8 cellular contexts compared by ENCODE assay signal in genomic region chr17:82592751-82593589, GRCh38. TPM values are rescaled to one million over a fixed set of nuclear protein-coding genes. Genes with fewer than 3 reads are reported as not detected.
DNase-seq lines count a peak whose midpoint lies in the region.

No MANE protein-coding gene starts in this region.

- no peak overlapping the region for H2BK12ac ChIP-seq in neuronal stem cell (ENCODE audit: low read length)

- no peak overlapping the region for H4K8ac ChIP-seq in neuronal stem cell (ENCODE audit: low read depth, low read length)

- no peak overlapping the region for H3K4ac ChIP-seq in neuronal stem cell (ENCODE audit: low read length)

- no peak overlapping the region for H3K14ac ChIP-seq in neuronal stem cell (ENCODE audit: low read length)

- no peak overlapping the region for H2AFZ ChIP-seq in neuronal stem cell (ENCODE audit: low read length)

- peak; percentile 59 for DNase-seq in AG20443 (ENCODE audit: low spot score)
- DNase-seq in HUDEP-2 (lab: John Stamatoyannopoulos, UW; ENCODE audit: unreplicated experiment in 76 of 76), result peak in 70 of 76 experiments; percentile 22 to 90 (median 62)
- DNase-seq in SHP77 (lab: John Stamatoyannopoulos, UW), result peak; percentile 79 to 92
- DNase-seq in activated naive CD4-positive, alpha-beta T cell treated with Interleukin-2 at 50 U/mL for 16 hours, result peak; percentile 61
- DNase-seq in foreskin melanocyte, result peak; percentile 81
- DNase-seq in neuronal stem cell (ENCODE audit: low spot score), result peak; percentile 47
- DNase-seq in NCI-H128 (lab: John Stamatoyannopoulos, UW; ENCODE audit: unreplicated experiment), result no peak

- peaks cover 0 to 5% of the 10 kb centered on the region in 2 donors for H3K9me3 ChIP-seq in neuronal stem cell (replicated peaks in 1 of 2; ENCODE audit: control insufficient read depth in 2 of 2, insufficient read depth in 1 of 2, low read depth in 1 of 2, low read length in 2 of 2)

- H2AK5ac ChIP-seq in neuronal stem cell (ENCODE audit: low read depth, low read length), result peak overlapping the region; percentile 43

- H3K36me3 ChIP-seq in neuronal stem cell (replicated peaks in 1 of 2; ENCODE audit: control insufficient read depth in 2 of 2, insufficient read depth in 2 of 2, low read length in 2 of 2), result peaks cover 34 to 85% of the 10 kb centered on the region in 2 donors

- H3K27me3 ChIP-seq in neuronal stem cell (ENCODE audit: control insufficient read depth in 3 of 3, insufficient read depth in 3 of 3, low read depth in 1 of 3, low read length in 3 of 3), result no peaks in the 10 kb centered on the region

- WGBS in neuronal stem cell (ENCODE audit: extremely low coverage in 2 of 2, insufficient read length in 2 of 2, insufficient replicate concordance in 1 of 2), 2 donors, result no CpG with 5 or more reads among the region's 30 CpGs

- peak overlapping the region; percentile 96 for H3K18ac ChIP-seq in neuronal stem cell (ENCODE audit: low read length)

- H3K27ac ChIP-seq in neuronal stem cell (replicated peaks; ENCODE audit: low read length), result peak overlapping the region; percentile 82
- H3K27ac ChIP-seq in temporal lobe (ENCODE audit: low read depth, low read length), result peak overlapping the region; percentile 99

- no peak overlapping the region for H4K91ac ChIP-seq in neuronal stem cell (ENCODE audit: low read depth, low read length, poor library complexity)

- peak overlapping the region; percentile 71 for H3K9ac ChIP-seq in neuronal stem cell (ENCODE audit: low read depth, low read length, poor library complexity)

- H3K4me2 ChIP-seq in neuronal stem cell (ENCODE audit: insufficient read depth, low read length, poor library complexity, severe bottlenecking), result peak overlapping the region; percentile 50

- no peak overlapping the region for H2BK120ac ChIP-seq in neuronal stem cell (ENCODE audit: low read depth, low read length)

- no peak overlapping the region for H3K23ac ChIP-seq in neuronal stem cell (ENCODE audit: low read depth, low read length, poor library complexity)

- peaks cover 9% of the 10 kb centered on the region for H3K79me1 ChIP-seq in neuronal stem cell (ENCODE audit: low read depth, low read length)

- peak overlapping the region in 1 of 2 donors; percentile 67 for H3K4me3 ChIP-seq in neuronal stem cell (ENCODE audit: low read length in 2 of 2)

- no peak overlapping the region for H2BK5ac ChIP-seq in neuronal stem cell (ENCODE audit: low read length)

- H3K4me1 ChIP-seq in neuronal stem cell (ENCODE audit: control insufficient read depth in 2 of 2, insufficient read depth in 1 of 2, low read depth in 1 of 2, low read length in 2 of 2), result peaks cover 6 to 7% of the 10 kb centered on the region in 2 donors

- H2BK15ac ChIP-seq in neuronal stem cell (ENCODE audit: low read length), result no peak overlapping the region

RNA-seq across cellular contexts. Expression of gene WDR45B, which starts 55.3 kb away (rescaled TPM):
- polyA plus RNA-seq in neuronal stem cell (2013, experiment 1 of 2), result 67.8 TPM
- polyA plus RNA-seq in neuronal stem cell (2013, experiment 2 of 2), result 69.8 TPM
- 43.0 TPM for total RNA-seq in temporal lobe
